Comparison of ENCODE assay signal across 22 cellular contexts in the genomic region with DNA sequence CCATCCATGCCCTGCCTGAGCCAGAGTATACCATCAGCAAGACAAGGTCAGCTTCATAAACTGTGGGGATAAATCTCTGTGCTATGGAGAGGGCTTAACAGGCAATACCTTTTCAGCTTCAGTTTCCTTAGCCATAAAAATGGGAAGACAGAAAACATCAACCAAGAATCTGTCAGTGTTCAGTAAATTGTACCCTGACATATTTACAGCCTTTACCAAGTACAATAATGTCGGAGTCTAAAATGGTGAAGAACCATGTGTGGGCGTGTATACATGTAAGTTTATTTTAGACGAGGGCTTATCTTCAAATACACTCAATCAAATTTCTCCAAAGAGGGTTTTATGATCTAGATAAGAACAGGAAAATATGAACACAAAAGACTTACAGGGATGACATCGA.
DNase-seq lines count a peak whose midpoint lies in the region; ATAC-seq, FAIRE-seq and TF ChIP-seq lines count a peak whose summit lies in the region.
"Had no signal": no experiment of that assay in that cellular context is flagged by ENCODE, and none has a peak within 500 bp of the region (broad histone marks: within the 10 kb centered on the region; RNA-seq: fewer than 3 reads in every experiment).

No MANE protein-coding gene starts in this region.

- H3K79me2 ChIP-seq in GM23338 (replicated peaks; ENCODE audit: insufficient read depth) (peaks cover 82% of the 10 kb centered on the region), PC-9 (ENCODE audit: low read depth) (no peaks in the 10 kb centered on the region)

- no peak overlapping the region for H3K4me3 ChIP-seq in GM23338
- H3K4me3 ChIP-seq in PC-9: no peak overlapping the region
- no peak overlapping the region for H3K4me3 ChIP-seq in pancreas
- H3K4me3 ChIP-seq: BLaER1 had no signal

- H3K27ac ChIP-seq in GM23338 (ENCODE audit: low read depth) (no peak overlapping the region), PC-9 (no peak overlapping the region), pancreas (no peak overlapping the region)
- H3K27ac ChIP-seq: 22Rv1, BLaER1, C4-2B had no signal

- ATAC-seq in GM23338 (no peak), pancreas (no peak)
- ATAC-seq: CD8-positive, alpha-beta T cell had no signal

- no peak for TF ChIP-seq CTCF in GM23338 (conservative IDR thresholded peaks at IDR 0.05; ENCODE audit: low read depth in 2 of 2)
- no peak for TF ChIP-seq CTCF in nephron progenitor cell (IDR thresholded peaks at IDR 0.05)
- TF ChIP-seq CTCF in PC-9 (conservative IDR thresholded peaks at IDR 0.05): no peak
- TF ChIP-seq CTCF in pancreas (IDR thresholded peaks at IDR 0.05): no peak

- H2AFZ ChIP-seq in GM23338 (no peak overlapping the region), PC-9 (no peak overlapping the region)

- no peaks in the 10 kb centered on the region for H3K36me3 Mint-ChIP-seq in GM23338 (ENCODE audit: low read depth)
- no peaks in the 10 kb centered on the region for H3K36me3 Mint-ChIP-seq in nephron progenitor cell (ENCODE audit: low read depth)
- no peaks in the 10 kb centered on the region for H3K36me3 Mint-ChIP-seq in activated T-helper 2 cell treated with anti-CD3 and anti-CD28 coated beads, Interferon-gamma antibody, Interleukin-2, Interleukin-4, amounts not matched to agents 10 μg/mL and 5 μg/mL and 100 μg/mL, durations not matched to agents 14 hours and 24 hours and 36 hours (ENCODE audit: low read depth)
- H3K36me3 Mint-ChIP-seq: CD4-positive, CD25-positive, alpha-beta regulatory T cell; CD8-positive, alpha-beta T cell had no signal

- POLR2A ChIA-PET in PC-9 (lab: Charles Lee; ENCODE audit: unreplicated experiment): no interaction called here

- H4K20me1 ChIP-seq in GM23338 (replicated peaks; ENCODE audit: insufficient read depth) (peaks cover 9% of the 10 kb centered on the region), PC-9 (ENCODE audit: insufficient read depth) (no peaks in the 10 kb centered on the region)
- H4K20me1 ChIP-seq: BLaER1 had no signal

- peaks cover 7% of the 10 kb centered on the region for H3K27me3 Mint-ChIP-seq in GM23338 (ENCODE audit: insufficient read depth, low read depth, poor library complexity)
- no peaks in the 10 kb centered on the region for H3K27me3 Mint-ChIP-seq in nephron progenitor cell (ENCODE audit: low read depth, poor library complexity)
- no peaks in the 10 kb centered on the region for H3K27me3 Mint-ChIP-seq in activated T-helper 2 cell treated with anti-CD3 and anti-CD28 coated beads, Interferon-gamma antibody, Interleukin-2, Interleukin-4, amounts not matched to agents 10 μg/mL and 5 μg/mL and 100 μg/mL, durations not matched to agents 14 hours and 24 hours and 36 hours (ENCODE audit: low read depth)
- H3K27me3 Mint-ChIP-seq: B cell; CD4-positive, CD25-positive, alpha-beta regulatory T cell had no signal

- H3K4me2 ChIP-seq in GM23338 (peak overlapping the region; percentile 28; the same call in 1 of the 2 replicates), PC-9 (no peak overlapping the region)
- H3K4me2 ChIP-seq: BLaER1 had no signal

- CTCF ChIA-PET in PC-9 (lab: Charles Lee): no interaction called here

- no peak for DNase-seq in GM23338 (ENCODE audit: low spot score)
- peak; percentile 46 for DNase-seq in NCI-H69 (lab: John Stamatoyannopoulos, UW)
- DNase-seq in left kidney (ENCODE audit: low read depth, low spot score): peak; percentile 93
- peak; percentile 3 for DNase-seq in nephron progenitor cell
- no peak for DNase-seq in activated T-helper 2 cell treated with anti-CD3 and anti-CD28 coated beads, Interferon-gamma antibody, Interleukin-2, Interleukin-4, amounts not matched to agents 10 μg/mL and 5 μg/mL and 100 μg/mL, durations not matched to agents 14 hours and 24 hours and 36 hours (ENCODE audit: low spot score)
- DNase-seq in PC-9: no peak
- DNase-seq in pancreas: no peak
- DNase-seq: Caco-2; CD4-positive, CD25-positive, alpha-beta regulatory T cell; CD8-positive, alpha-beta T cell; DMS153; DND-41; H7; HCEC 1CT; HFFc6 had no signal

- H3K9me3 Mint-ChIP-seq in GM23338 (no peaks in the 10 kb centered on the region), nephron progenitor cell (no peaks in the 10 kb centered on the region)
- peaks cover 13% of the 10 kb centered on the region for H3K9me3 Mint-ChIP-seq in activated T-helper 2 cell treated with anti-CD3 and anti-CD28 coated beads, Interferon-gamma antibody, Interleukin-2, Interleukin-4, amounts not matched to agents 10 μg/mL and 5 μg/mL and 100 μg/mL, durations not matched to agents 14 hours and 24 hours and 36 hours

- H3K36me3 ChIP-seq in GM23338 (ENCODE audit: insufficient read depth): no peaks in the 10 kb centered on the region
- H3K36me3 ChIP-seq in PC-9 (ENCODE audit: low read depth): no peaks in the 10 kb centered on the region
- H3K36me3 ChIP-seq in pancreas: no peaks in the 10 kb centered on the region
- H3K36me3 ChIP-seq: BLaER1 had no signal

- no peaks in the 10 kb centered on the region for H3K9me3 ChIP-seq in PC-9 (ENCODE audit: insufficient read depth, low read depth)
- H3K9me3 ChIP-seq in pancreas: no peaks in the 10 kb centered on the region
- H3K9me3 ChIP-seq: BLaER1, Caco-2 had no signal

- H3K4me1 Mint-ChIP-seq in GM23338 (peaks cover 52% of the 10 kb centered on the region), nephron progenitor cell (peaks cover 66% of the 10 kb centered on the region)
- no peaks in the 10 kb centered on the region for H3K4me1 Mint-ChIP-seq in activated T-helper 2 cell treated with anti-CD3 and anti-CD28 coated beads, Interferon-gamma antibody, Interleukin-2, Interleukin-4, amounts not matched to agents 10 μg/mL and 5 μg/mL and 100 μg/mL, durations not matched to agents 14 hours and 24 hours and 36 hours (ENCODE audit: low read depth)
- H3K4me1 Mint-ChIP-seq: B cell; CD4-positive, CD25-positive, alpha-beta regulatory T cell had no signal

- FAIRE-seq in pancreas (lab: Jason Lieb, UNC): no peak
- FAIRE-seq: A204.1, G401.6, GM12892 had no signal

- no peak overlapping the region for H3K27ac Mint-ChIP-seq in GM23338
- H3K27ac Mint-ChIP-seq in nephron progenitor cell: peak overlapping the region; percentile 93
- no peak overlapping the region for H3K27ac Mint-ChIP-seq in activated T-helper 2 cell treated with anti-CD3 and anti-CD28 coated beads, Interferon-gamma antibody, Interleukin-2, Interleukin-4, amounts not matched to agents 10 μg/mL and 5 μg/mL and 100 μg/mL, durations not matched to agents 14 hours and 24 hours and 36 hours
- H3K27ac Mint-ChIP-seq: B cell; CD4-positive, CD25-positive, alpha-beta regulatory T cell; CD8-positive, alpha-beta T cell; HFFc6 had no signal

- no peaks in the 10 kb centered on the region for H3K27me3 ChIP-seq in GM23338 (ENCODE audit: insufficient read depth)
- H3K27me3 ChIP-seq in PC-9 (ENCODE audit: insufficient read depth, low read depth): no peaks in the 10 kb centered on the region
- no peaks in the 10 kb centered on the region for H3K27me3 ChIP-seq in pancreas
- H3K27me3 ChIP-seq: BLaER1 had no signal

- WGBS in pancreas, 2 donors: 50 to 62% methylated on average over 4 of the region's 4 CpGs

- intact Hi-C loops in activated T-helper 2 cell treated with anti-CD3 and anti-CD28 coated beads, Interferon-gamma antibody, Interleukin-2, Interleukin-4, amounts not matched to agents 10 μg/mL and 5 μg/mL and 100 μg/mL, durations not matched to agents 14 hours and 24 hours and 36 hours (cut with micrococcal nuclease): no loop called here
- intact Hi-C loops in PC-9 (cut with micrococcal nuclease; ENCODE audit: unreplicated experiment): no loop called here
- intact Hi-C loops in pancreas (cut with DNase I): no loop called here

- H3F3A ChIP-seq in GM23338 (replicated peaks; ENCODE audit: low read depth): no peaks in the 10 kb centered on the region
- no peaks in the 10 kb centered on the region for H3F3A ChIP-seq in PC-9 (ENCODE audit: insufficient read depth, low read depth)

- BruUV-seq in PC-9 (replicated peaks; lab: Mats Ljungman, UMichigan): no TSS peak

- H3K4me1 ChIP-seq in GM23338 (ENCODE audit: insufficient read depth) (peaks cover 48% of the 10 kb centered on the region), PC-9 (replicated peaks; ENCODE audit: insufficient read depth) (no peaks in the 10 kb centered on the region), pancreas (no peaks in the 10 kb centered on the region)
- H3K4me1 ChIP-seq: BLaER1, Caco-2 had no signal

- H3K4me3 Mint-ChIP-seq in GM23338 (no peak overlapping the region), nephron progenitor cell (no peak overlapping the region)
- H3K4me3 Mint-ChIP-seq in activated T-helper 2 cell treated with anti-CD3 and anti-CD28 coated beads, Interferon-gamma antibody, Interleukin-2, Interleukin-4, amounts not matched to agents 10 μg/mL and 5 μg/mL and 100 μg/mL, durations not matched to agents 14 hours and 24 hours and 36 hours (ENCODE audit: low read depth): no peak overlapping the region
- H3K4me3 Mint-ChIP-seq: B cell; CD4-positive, CD25-positive, alpha-beta regulatory T cell; CD8-positive, alpha-beta T cell; HFFc6 had no signal

- no peaks in the 10 kb centered on the region for H3K9me2 ChIP-seq in GM23338 (ENCODE audit: insufficient read depth)
- no peaks in the 10 kb centered on the region for H3K9me2 ChIP-seq in PC-9 (ENCODE audit: insufficient read depth)

TF ChIP-seq in GM23338, 12 proteins besides CTCF, POLR2A, EP300 and RAD21 (continues in another document):
- TF ChIP-seq CREB1 (CRISPR knock-in tag; IDR thresholded peaks at IDR 0.05; ENCODE audit: low read depth) (no peak), EZH2 (IDR thresholded peaks at IDR 0.05; ENCODE audit: low read depth, unreplicated experiment) (no peak), NANOG (IDR thresholded peaks at IDR 0.05; ENCODE audit: borderline replicate concordance) (no peak), ZNF331 (CRISPR knock-in tag; IDR thresholded peaks at IDR 0.05; ENCODE audit: low read depth) (no peak)

Comparison
In these comparisons a context has a peak if more than half of its experiments do, and no peak if none do; other contexts are left out.
1. DNase-seq: peak in NCI-H69 (single experiment), left kidney (single experiment) and nephron progenitor cell (single experiment); none in GM23338 (single experiment), activated T-helper 2 cell treated with anti-CD3 and anti-CD28 coated beads, Interferon-gamma antibody, Interleukin-2, Interleukin-4, amounts not matched to agents 10 μg/mL and 5 μg/mL and 100 μg/mL, durations not matched to agents 14 hours and 24 hours and 36 hours (single experiment), PC-9 (0 of 2) and pancreas (0 of 6).